11 cellular contexts compared by ENCODE assay signal in the genomic region with DNA sequence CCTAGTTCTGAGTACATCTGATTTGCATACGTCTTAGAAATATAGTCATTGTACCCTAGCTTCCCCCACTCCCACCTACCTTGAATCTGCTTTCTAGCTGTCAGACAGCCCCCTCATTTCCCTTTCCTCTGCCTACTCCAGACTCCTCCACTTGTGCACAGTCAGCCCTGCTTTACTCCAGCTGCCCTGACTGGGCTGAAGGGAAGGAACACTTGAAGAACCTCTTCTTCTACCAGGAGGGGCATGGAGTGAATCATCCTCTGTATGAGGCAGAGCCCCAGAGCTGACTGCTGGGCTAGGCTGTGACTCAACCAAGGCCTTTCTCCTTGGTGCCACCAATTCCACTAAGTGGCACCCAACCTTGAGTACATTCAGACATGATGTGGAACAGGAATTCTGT. TPM values are rescaled to one million over a fixed set of nuclear protein-coding genes. Genes with fewer than 3 reads are reported as not detected.
DNase-seq lines count a peak whose midpoint lies in the region; ATAC-seq, FAIRE-seq and TF ChIP-seq lines count a peak whose summit lies in the region.
"Had no signal": no experiment of that assay in that cellular context is flagged by ENCODE, and none has a peak within 500 bp of the region (broad histone marks: within the 10 kb centered on the region; RNA-seq: fewer than 3 reads in every experiment).

No MANE protein-coding gene starts in this region.

- peak; percentile 100 for ATAC-seq in stimulated activated naive CD8-positive, alpha-beta T cell treated with anti-CD3 and anti-CD28 coated beads, Interleukin-15, Interleukin-2, amounts not matched to agents 100 U/mL and 50 U/mL, for 24 hours
- ATAC-seq in omental fat pad (ENCODE audit: low FRiP score) (no peak), HG02840 (IDR thresholded peaks at IDR 0.05; ENCODE audit: low FRiP score, unreplicated experiment) (no peak)
- ATAC-seq: WTC11 had no signal

- no peak overlapping the region for H2AFZ ChIP-seq in keratinocyte (ENCODE audit: control insufficient read depth, low read length)

- DNase-seq in activated T-cell treated with anti-CD3 and anti-CD28 coated beads for 24 hours (ENCODE audit: low read depth) (peak; percentile 50), activated T-cell treated with anti-CD3 and anti-CD28 coated beads for 48 hours (ENCODE audit: low read depth) (peak; percentile 42), keratinocyte (ENCODE audit: low read depth, low spot score) (peak; percentile 15), ecto neural progenitor cell (ENCODE audit: low spot score) (no peak), omental fat pad (ENCODE audit: low spot score) (no peak)
- no peak for DNase-seq in activated T-cell treated with anti-CD3 and anti-CD28 coated beads, Interleukin-2, amount 50 U/mL, for 1 hour
- DNase-seq in stimulated activated naive CD8-positive, alpha-beta T cell treated with anti-CD3 and anti-CD28 coated beads, Interleukin-15, Interleukin-2, amounts not matched to agents 100 U/mL and 50 U/mL, for 24 hours, result peak; percentile 47
- DNase-seq: BE2C, NCI-H524 had no signal

- H3K9me1 ChIP-seq in keratinocyte (ENCODE audit: control insufficient read depth, extremely low read depth, insufficient read depth, low read length), result no peaks in the 10 kb centered on the region

- no peaks in the 10 kb centered on the region for H3K4me1 ChIP-seq in keratinocyte (ENCODE audit: control insufficient read depth, extremely low read depth, insufficient read depth, low read length)
- H3K4me1 ChIP-seq: BE2C had no signal

- FAIRE-seq in keratinocyte (lab: Jason Lieb, UNC), result no peak

- peaks cover 2% of the 10 kb centered on the region for H3K27me3 ChIP-seq in keratinocyte (ENCODE audit: control insufficient read depth, extremely low read depth, insufficient read depth, low read length)
- H3K27me3 ChIP-seq: BE2C had no signal

- H4K20me1 ChIP-seq in keratinocyte (ENCODE audit: control insufficient read depth, extremely low read depth, insufficient read depth, low read length), result no peaks in the 10 kb centered on the region

- H3K9me3 ChIP-seq in keratinocyte (ENCODE audit: control insufficient read depth, low read depth, low read length), result no peaks in the 10 kb centered on the region
- H3K9me3 ChIP-seq: BE2C had no signal

- no peak overlapping the region for H3K4me3 ChIP-seq in keratinocyte (ENCODE audit: control insufficient read depth in 2 of 3, extremely low read depth in 1 of 3, insufficient read depth in 2 of 3, low read depth in 1 of 3, low read length in 3 of 3)

- TF ChIP-seq CTCF in keratinocyte (optimal IDR thresholded peaks at IDR 0.05 in 1 of 3, IDR thresholded peaks at IDR 0.05 in 1 of 3, conservative IDR thresholded peaks at IDR 0.05 in 1 of 3; ENCODE audit: extremely low read depth in 1 of 3, insufficient read depth in 2 of 3, low read length in 3 of 3) (no peak), omental fat pad (IDR thresholded peaks at IDR 0.05) (no peak)

- no peak overlapping the region for H3K4me2 ChIP-seq in keratinocyte (ENCODE audit: control insufficient read depth, extremely low read depth, insufficient read depth, low read depth, low read length)

- no peaks in the 10 kb centered on the region for H3K79me2 ChIP-seq in keratinocyte (ENCODE audit: control insufficient read depth, insufficient read depth, low read length)

- H3K9ac ChIP-seq in keratinocyte (ENCODE audit: control insufficient read depth, extremely low read depth, insufficient read depth, low read length), result no peak overlapping the region

- no peak overlapping the region for H3K27ac ChIP-seq in keratinocyte (ENCODE audit: control insufficient read depth, insufficient read depth, low read length)

- dilution Hi-C loops in keratinocyte (cut with MboI; ENCODE audit: extremely low pct_ligation_motif_present, low sequenced_read_pairs), result no loop called here

- no peaks in the 10 kb centered on the region for H3K36me3 ChIP-seq in keratinocyte (ENCODE audit: control insufficient read depth in 2 of 2, extremely low read depth in 1 of 2, insufficient read depth in 2 of 2, low read length in 2 of 2)
- H3K36me3 ChIP-seq: BE2C had no signal

RNA-seq across cellular contexts. Expression of a gene that starts 18.1 kb away (rescaled TPM):
- polyA plus RNA-seq in keratinocyte, result 56.6 to 74.7 TPM (median 58.7 TPM) in 3 replicates
- polyA plus RNA-seq in keratinocyte (2011; ENCODE audit: low read depth), result 57.7 TPM
- 32.3 and 53.6 TPM in 2 replicates for polyA plus RNA-seq in keratinocyte (2011; cell fraction: cytosol; rRNA removed)
- 50.8 and 56.9 TPM in 2 replicates for polyA plus RNA-seq in keratinocyte (2011; cell fraction: nucleus; rRNA removed)
- 30.8 and 37.7 TPM in 2 replicates for polyA plus RNA-seq in keratinocyte (2012; ENCODE audit: low replicate concordance)
- 116 to 202 TPM (median 154 TPM) in 3 replicates for polyA minus RNA-seq in keratinocyte
- polyA minus RNA-seq in keratinocyte (2011; cell fraction: cytosol; rRNA and poly(A)+ RNA removed), result 45.5 TPM
- 37.4 and 63.4 TPM in 2 replicates for polyA minus RNA-seq in keratinocyte (2011; cell fraction: nucleus; rRNA and poly(A)+ RNA removed)
- total RNA-seq in omental fat pad, result 10 to 100 TPM; 76.4 to 98.4 (median 84.7) TPM

Comparison
In these comparisons a context has a peak if more than half of its experiments do, and no peak if none do; other contexts are left out.
1. DNase-seq: peak in activated T-cell treated with anti-CD3 and anti-CD28 coated beads for 24 hours (single experiment), activated T-cell treated with anti-CD3 and anti-CD28 coated beads for 48 hours (single experiment), keratinocyte (single experiment) and stimulated activated naive CD8-positive, alpha-beta T cell treated with anti-CD3 and anti-CD28 coated beads, Interleukin-15, Interleukin-2, amounts not matched to agents 100 U/mL and 50 U/mL, for 24 hours (single experiment); none in activated T-cell treated with anti-CD3 and anti-CD28 coated beads, Interleukin-2, amount 50 U/mL, for 1 hour (single experiment), ecto neural progenitor cell (single experiment) and omental fat pad (single experiment).